17 cellular contexts compared by ENCODE assay signal in genomic region chr10:26914898-26915297, GRCh38. TPM values are rescaled to one million over a fixed set of nuclear protein-coding genes. Genes with fewer than 3 reads are reported as not detected.
DNase-seq lines count a peak whose midpoint lies in the region; ATAC-seq and TF ChIP-seq lines count a peak whose summit lies in the region.
"Had no signal": no experiment of that assay in that cellular context is flagged by ENCODE, and none has a peak within 500 bp of the region (broad histone marks: within the 10 kb centered on the region; RNA-seq: fewer than 3 reads in every experiment).

No MANE protein-coding gene starts in this region.

- no peak overlapping the region for H3K27ac Mint-ChIP-seq in HFFc6
- H3K27ac Mint-ChIP-seq: CD4-positive, alpha-beta T cell; IgD-negative memory B cell had no signal

- H3K9ac ChIP-seq in adipocyte (ENCODE audit: low read length) = no peak overlapping the region

- H3K4me1 Mint-ChIP-seq in HFFc6 (ENCODE audit: low read depth) = peaks cover 16% of the 10 kb centered on the region

- no peaks in the 10 kb centered on the region for H3K36me3 Mint-ChIP-seq in HFFc6 (ENCODE audit: low read depth)
- H3K36me3 Mint-ChIP-seq: IgD-negative memory B cell had no signal

- H3K27me3 Mint-ChIP-seq in HFFc6 (ENCODE audit: insufficient read depth) = peaks cover 6% of the 10 kb centered on the region; the same call in 1 of the 2 replicates
- H3K27me3 Mint-ChIP-seq: IgD-negative memory B cell had no signal

- TF ChIP-seq CTCF in AG09309 (IDR thresholded peaks at IDR 0.05; ENCODE audit: control insufficient read depth, insufficient read depth, low read depth, low read length, missing control alignments) (no peak), HFFc6 (IDR thresholded peaks at IDR 0.05) (no peak), fibroblast of villous mesenchyme (IDR thresholded peaks at IDR 0.05; ENCODE audit: insufficient read depth, low read depth, low read length) (no peak), GM10248 (IDR thresholded peaks at IDR 0.05; ENCODE audit: control extremely low read depth, extremely low read depth, low read depth, missing control alignments) (no peak)

- DNase-seq in AG09309 (ENCODE audit: low read depth) (peak; percentile 23), HFFc6 (peak; percentile 15), adipocyte (ENCODE audit: low read depth) (peak; percentile 1), fibroblast of villous mesenchyme (ENCODE audit: low read depth) (peak; percentile 22), GM10248 (ENCODE audit: extremely low spot score) (no peak), DMS 273 (lab: John Stamatoyannopoulos, UW; ENCODE audit: unreplicated experiment) (no peak)
- DNase-seq: 8988T; AML-193; CD4-positive, alpha-beta T cell; DMS79 treated with DMSO at 0.1 percent for 48 hours; EL; GOT3; H7; KG1 had no signal

- H3K9me3 Mint-ChIP-seq in HFFc6 = no peaks in the 10 kb centered on the region
- H3K9me3 Mint-ChIP-seq: CD4-positive, alpha-beta T cell; IgD-negative memory B cell had no signal

- no peak for ATAC-seq in GM18873 (IDR thresholded peaks at IDR 0.05; ENCODE audit: low FRiP score, unreplicated experiment)
- ATAC-seq: HCT116 had no signal

- no peaks in the 10 kb centered on the region for H3K36me3 ChIP-seq in adipocyte (ENCODE audit: control insufficient read depth, insufficient read depth, low read length, severe bottlenecking)

- CTCF ChIA-PET in GM10248 (lab: Yijun Ruan, JAX) = no interaction called here

- peaks cover 5% of the 10 kb centered on the region for H3K4me1 ChIP-seq in adipocyte (ENCODE audit: control insufficient read depth, insufficient read depth, low read length)

- H3K27me3 ChIP-seq in adipocyte (replicated peaks; ENCODE audit: control insufficient read depth, insufficient read depth, low read length) = no peaks in the 10 kb centered on the region

- H3K4me3 Mint-ChIP-seq in HFFc6 = no peak overlapping the region
- H3K4me3 Mint-ChIP-seq: CD4-positive, alpha-beta T cell; IgD-negative memory B cell had no signal

- POLR2A ChIA-PET in GM10248 (lab: Yijun Ruan, JAX) = interaction anchor here (0.7 kb wide), 1 partner anchor 1980 kb away, joined by 3 read pairs; no protein-coding TSS in a partner anchor

- no peak overlapping the region for H3K4me3 ChIP-seq in AG09309 (ENCODE audit: control insufficient read depth, low read depth, low read length)
- no peak overlapping the region for H3K4me3 ChIP-seq in adipocyte (ENCODE audit: low read length)
- no peak overlapping the region for H3K4me3 ChIP-seq in fibroblast of villous mesenchyme (ENCODE audit: low read depth, low read length)

- H3K9me3 ChIP-seq in adipocyte (ENCODE audit: control insufficient read depth, low read length) = no peaks in the 10 kb centered on the region

RNA-seq across cellular contexts. Expression of gene ABI1, which starts 54.1 kb away (rescaled TPM):
- total RNA-seq in HFFc6 (2021; fragmentation: NEBNext Ultra II Directional; extraction: Animal tissue kit (Norgen Biotek cat#: 25700)) = 10 to 100 TPM; 48.0 to 56.5 (median 53.3) TPM
- 38.7 and 57.9 TPM in 2 replicates for total RNA-seq in fibroblast of villous mesenchyme

Comparison
In these comparisons a context has a peak if more than half of its experiments do, and no peak if none do; other contexts are left out.
1. DNase-seq: peak in AG09309 (single experiment), HFFc6 (single experiment), adipocyte (single experiment) and fibroblast of villous mesenchyme (single experiment); none in GM10248 (single experiment) and DMS 273 (single experiment).